In genomic region chr1:234998174-234998741, GRCh38 we compare ENCODE assay signal across 10 cellular contexts.
DNase-seq lines count a peak whose midpoint lies in the region; ATAC-seq and TF ChIP-seq lines count a peak whose summit lies in the region.
"Had no signal": no experiment of that assay in that cellular context is flagged by ENCODE, and none has a peak within 500 bp of the region (broad histone marks: within the 10 kb centered on the region; RNA-seq: fewer than 3 reads in every experiment).

No MANE protein-coding gene starts in this region.

- H3K36me3 ChIP-seq in SK-N-SH (replicated peaks in 1 of 2; ENCODE audit: control insufficient read depth in 1 of 2, insufficient read depth in 2 of 2, low read length in 1 of 2) (no peaks in the 10 kb centered on the region), gastroesophageal sphincter (no peaks in the 10 kb centered on the region)

- H4K20me1 ChIP-seq in SK-N-SH (ENCODE audit: insufficient read depth): no peaks in the 10 kb centered on the region

- DNase-seq in AG20443 (ENCODE audit: low spot score) (peak; percentile 35), SK-N-SH (no peak), omental fat pad (ENCODE audit: low spot score) (no peak)
- no peak for DNase-seq in activated T-cell treated with anti-CD3 and anti-CD28 coated beads, Interleukin-2, amount 50 U/mL, for 48 hours
- DNase-seq: activated effector memory CD4-positive, alpha-beta T cell treated with anti-CD3 and anti-CD28 coated beads, Interleukin-2, amount 50 U/mL, for 16 hours; NCI-H748 treated with DMSO at 0.1 percent for 48 hours had no signal

- no peaks in the 10 kb centered on the region for H3K9me2 ChIP-seq in SK-N-SH

- peak overlapping the region; percentile 79 for H3K9ac ChIP-seq in SK-N-SH

- WGBS in SK-N-SH (ENCODE audit: low lambda C conversion rate): 85% methylated on average over 12 of the region's 13 CpGs
- WGBS in gastroesophageal sphincter (ENCODE audit: low coverage in 1 of 2), 2 donors: 50 to 53% methylated on average over 4 to 13 of the region's 13 CpGs

- no peak for TF ChIP-seq RAD21 in SK-N-SH (IDR thresholded peaks at IDR 0.05; ENCODE audit: low read length)

- H3K4me3 ChIP-seq in SK-N-SH (ENCODE audit: low read depth in 2 of 2, low read length in 1 of 2) (no peak overlapping the region), gastroesophageal sphincter (no peak overlapping the region)

- POLR2A ChIA-PET in SK-N-SH (lab: Yijun Ruan, JAX): no interaction called here

- H3K27ac ChIP-seq in SK-N-SH (ENCODE audit: low read depth in 2 of 2, low read length in 1 of 2) (peak overlapping the region; percentile 88 to 98; a peak in 3 of 4 replicates), gastroesophageal sphincter (peak overlapping the region; percentile 95 to 100 (median 98))

- CTCF ChIA-PET in SK-N-SH (lab: Yijun Ruan, JAX): interaction anchor here (1.4 to 1.9 kb wide), 2 partner anchors 15 to 85 kb away, joined by 3 to 5 read pairs; no protein-coding TSS in a partner anchor

- TF ChIP-seq EP300 in SK-N-SH (IDR thresholded peaks at IDR 0.05; ENCODE audit: borderline replicate concordance in 1 of 2, low read depth in 1 of 2, low read length in 1 of 2) (no peak), gastroesophageal sphincter (IDR thresholded peaks at IDR 0.05) (no peak)

- H3K4me2 ChIP-seq in SK-N-SH: peak overlapping the region; percentile 74

- ATAC-seq in gastroesophageal sphincter (peak; percentile 34), omental fat pad (ENCODE audit: low FRiP score) (peak; percentile 10), HG03135 (IDR thresholded peaks at IDR 0.05; ENCODE audit: unreplicated experiment) (no peak), HG03025 (IDR thresholded peaks at IDR 0.05; ENCODE audit: low FRiP score, unreplicated experiment) (no peak), GM18858 (IDR thresholded peaks at IDR 0.05; ENCODE audit: unreplicated experiment) (no peak)

- no peaks in the 10 kb centered on the region for H3K27me3 ChIP-seq in SK-N-SH (ENCODE audit: insufficient read depth)
- H3K27me3 ChIP-seq in gastroesophageal sphincter: no peaks in the 10 kb centered on the region

- H2AFZ ChIP-seq in SK-N-SH (ENCODE audit: low read depth): 0 out of 2 replicates have a peak overlapping the region, but pooled peaks have one; percentile 57

- H3K79me2 ChIP-seq in SK-N-SH (ENCODE audit: insufficient read depth): no peaks in the 10 kb centered on the region

- TF ChIP-seq POLR2A in gastroesophageal sphincter (IDR thresholded peaks at IDR 0.05): no peak

- H3K9me3 ChIP-seq in SK-N-SH: no peaks in the 10 kb centered on the region
- no peaks in the 10 kb centered on the region for H3K9me3 ChIP-seq in gastroesophageal sphincter

- H3K4me1 ChIP-seq in SK-N-SH (ENCODE audit: control insufficient read depth in 1 of 2, insufficient read depth in 2 of 2, low read depth in 1 of 2, low read length in 1 of 2) (peaks cover 15 to 17% of the 10 kb centered on the region in 2 experiments), gastroesophageal sphincter (peaks cover 13 to 43% (median 20%) of the 10 kb centered on the region in 3 donors)

- no peak for TF ChIP-seq CTCF in SK-N-SH (IDR thresholded peaks at IDR 0.05)
- TF ChIP-seq CTCF in gastroesophageal sphincter (IDR thresholded peaks at IDR 0.05): no peak
- TF ChIP-seq CTCF in omental fat pad (IDR thresholded peaks at IDR 0.05): no peak

- peaks cover 23% of the 10 kb centered on the region for H3F3A ChIP-seq in SK-N-SH (replicated peaks; ENCODE audit: insufficient read depth)

TF ChIP-seq in SK-N-SH, 30 proteins besides CTCF, POLR2A, EP300 and RAD21:
- 0 out of 2 replicates have a peak, but pooled peaks have one; percentile 7 for TF ChIP-seq FOSL2 (IDR thresholded peaks at IDR 0.05; ENCODE audit: borderline replicate concordance, low read depth)
- TF ChIP-seq TEAD4 (IDR thresholded peaks at IDR 0.05; ENCODE audit: borderline replicate concordance, insufficient read depth): no peak
TF ChIP-seq in SK-N-SH: peak in this region for 1.

Comparison
In these comparisons a context has a peak if more than half of its experiments do, and no peak if none do; other contexts are left out.
1. ATAC-seq: peak in gastroesophageal sphincter (single experiment) and omental fat pad (single experiment); none in HG03135 (single experiment), HG03025 (single experiment) and GM18858 (single experiment).